In the genomic region with DNA sequence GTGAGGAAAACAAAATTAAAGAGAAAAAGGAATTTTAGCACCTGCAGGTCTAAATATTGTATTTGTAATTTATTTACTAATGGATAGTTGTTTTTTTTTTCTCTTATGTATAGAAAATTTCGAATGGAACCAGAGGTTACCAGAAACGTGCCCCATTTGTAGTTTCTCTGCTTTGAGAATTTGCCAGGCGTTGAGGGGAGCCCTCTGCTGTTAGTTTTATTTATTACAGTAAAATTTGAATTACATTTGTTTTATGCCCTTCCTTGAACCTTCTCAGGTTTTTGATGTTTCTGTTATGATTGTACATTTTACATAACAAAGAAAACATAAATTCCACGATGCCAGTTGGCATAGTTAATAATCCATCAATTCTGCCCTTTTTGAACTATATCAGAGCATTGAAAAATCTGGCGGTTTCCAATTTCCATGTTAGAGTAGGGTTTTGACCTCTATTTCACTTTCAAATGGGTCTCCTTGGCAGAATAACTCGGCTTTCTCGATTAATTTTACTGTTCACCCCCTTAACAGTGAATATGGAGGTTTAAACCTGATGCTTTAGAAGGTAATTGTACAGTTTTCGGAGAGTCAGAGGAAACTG, we compare ENCODE assay signal across 1 cellular context.
TF ChIP-seq lines count a peak whose summit lies in the region.

No MANE protein-coding gene starts in this region.

TF ChIP-seq in GM23338, 12 proteins besides CTCF, POLR2A, EP300 and RAD21 (continued from another document):
- TF ChIP-seq, protein P1, sequence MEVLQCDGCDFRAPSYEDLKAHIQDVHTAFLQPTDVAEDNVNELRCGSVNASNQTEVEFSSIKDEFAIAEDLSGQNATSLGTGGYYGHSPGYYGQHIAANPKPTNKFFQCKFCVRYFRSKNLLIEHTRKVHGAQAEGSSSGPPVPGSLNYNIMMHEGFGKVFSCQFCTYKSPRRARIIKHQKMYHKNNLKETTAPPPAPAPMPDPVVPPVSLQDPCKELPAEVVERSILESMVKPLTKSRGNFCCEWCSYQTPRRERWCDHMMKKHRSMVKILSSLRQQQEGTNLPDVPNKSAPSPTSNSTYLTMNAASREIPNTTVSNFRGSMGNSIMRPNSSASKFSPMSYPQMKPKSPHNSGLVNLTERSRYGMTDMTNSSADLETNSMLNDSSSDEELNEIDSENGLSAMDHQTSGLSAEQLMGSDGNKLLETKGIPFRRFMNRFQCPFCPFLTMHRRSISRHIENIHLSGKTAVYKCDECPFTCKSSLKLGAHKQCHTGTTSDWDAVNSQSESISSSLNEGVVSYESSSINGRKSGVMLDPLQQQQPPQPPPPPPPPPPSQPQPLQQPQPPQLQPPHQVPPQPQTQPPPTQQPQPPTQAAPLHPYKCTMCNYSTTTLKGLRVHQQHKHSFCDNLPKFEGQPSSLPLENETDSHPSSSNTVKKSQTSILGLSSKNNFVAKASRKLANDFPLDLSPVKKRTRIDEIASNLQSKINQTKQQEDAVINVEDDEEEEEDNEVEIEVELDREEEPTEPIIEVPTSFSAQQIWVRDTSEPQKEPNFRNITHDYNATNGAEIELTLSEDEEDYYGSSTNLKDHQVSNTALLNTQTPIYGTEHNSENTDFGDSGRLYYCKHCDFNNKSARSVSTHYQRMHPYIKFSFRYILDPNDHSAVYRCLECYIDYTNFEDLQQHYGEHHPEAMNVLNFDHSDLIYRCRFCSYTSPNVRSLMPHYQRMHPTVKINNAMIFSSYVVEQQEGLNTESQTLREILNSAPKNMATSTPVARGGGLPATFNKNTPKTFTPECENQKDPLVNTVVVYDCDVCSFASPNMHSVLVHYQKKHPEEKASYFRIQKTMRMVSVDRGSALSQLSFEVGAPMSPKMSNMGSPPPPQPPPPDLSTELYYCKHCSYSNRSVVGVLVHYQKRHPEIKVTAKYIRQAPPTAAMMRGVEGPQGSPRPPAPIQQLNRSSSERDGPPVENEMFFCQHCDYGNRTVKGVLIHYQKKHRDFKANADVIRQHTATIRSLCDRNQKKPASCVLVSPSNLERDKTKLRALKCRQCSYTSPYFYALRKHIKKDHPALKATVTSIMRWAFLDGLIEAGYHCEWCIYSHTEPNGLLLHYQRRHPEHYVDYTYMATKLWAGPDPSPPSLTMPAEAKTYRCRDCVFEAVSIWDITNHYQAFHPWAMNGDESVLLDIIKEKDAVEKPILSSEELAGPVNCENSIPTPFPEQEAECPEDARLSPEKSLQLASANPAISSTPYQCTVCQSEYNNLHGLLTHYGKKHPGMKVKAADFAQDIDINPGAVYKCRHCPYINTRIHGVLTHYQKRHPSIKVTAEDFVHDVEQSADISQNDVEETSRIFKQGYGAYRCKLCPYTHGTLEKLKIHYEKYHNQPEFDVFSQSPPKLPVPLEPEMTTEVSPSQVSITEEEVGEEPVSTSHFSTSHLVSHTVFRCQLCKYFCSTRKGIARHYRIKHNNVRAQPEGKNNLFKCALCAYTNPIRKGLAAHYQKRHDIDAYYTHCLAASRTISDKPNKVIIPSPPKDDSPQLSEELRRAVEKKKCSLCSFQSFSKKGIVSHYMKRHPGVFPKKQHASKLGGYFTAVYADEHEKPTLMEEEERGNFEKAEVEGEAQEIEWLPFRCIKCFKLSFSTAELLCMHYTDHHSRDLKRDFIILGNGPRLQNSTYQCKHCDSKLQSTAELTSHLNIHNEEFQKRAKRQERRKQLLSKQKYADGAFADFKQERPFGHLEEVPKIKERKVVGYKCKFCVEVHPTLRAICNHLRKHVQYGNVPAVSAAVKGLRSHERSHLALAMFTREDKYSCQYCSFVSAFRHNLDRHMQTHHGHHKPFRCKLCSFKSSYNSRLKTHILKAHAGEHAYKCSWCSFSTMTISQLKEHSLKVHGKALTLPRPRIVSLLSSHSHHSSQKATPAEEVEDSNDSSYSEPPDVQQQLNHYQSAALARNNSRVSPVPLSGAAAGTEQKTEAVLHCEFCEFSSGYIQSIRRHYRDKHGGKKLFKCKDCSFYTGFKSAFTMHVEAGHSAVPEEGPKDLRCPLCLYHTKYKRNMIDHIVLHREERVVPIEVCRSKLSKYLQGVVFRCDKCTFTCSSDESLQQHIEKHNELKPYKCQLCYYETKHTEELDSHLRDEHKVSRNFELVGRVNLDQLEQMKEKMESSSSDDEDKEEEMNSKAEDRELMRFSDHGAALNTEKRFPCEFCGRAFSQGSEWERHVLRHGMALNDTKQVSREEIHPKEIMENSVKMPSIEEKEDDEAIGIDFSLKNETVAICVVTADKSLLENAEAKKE (CRISPR knock-in tag; IDR thresholded peaks at IDR 0.05): no peak
- no peak for TF ChIP-seq POLR2AphosphoS5 (IDR thresholded peaks at IDR 0.05; ENCODE audit: low read depth)
- TF ChIP-seq JUNB (IDR thresholded peaks at IDR 0.05; ENCODE audit: unreplicated experiment): no peak
- TF ChIP-seq, protein P2, sequence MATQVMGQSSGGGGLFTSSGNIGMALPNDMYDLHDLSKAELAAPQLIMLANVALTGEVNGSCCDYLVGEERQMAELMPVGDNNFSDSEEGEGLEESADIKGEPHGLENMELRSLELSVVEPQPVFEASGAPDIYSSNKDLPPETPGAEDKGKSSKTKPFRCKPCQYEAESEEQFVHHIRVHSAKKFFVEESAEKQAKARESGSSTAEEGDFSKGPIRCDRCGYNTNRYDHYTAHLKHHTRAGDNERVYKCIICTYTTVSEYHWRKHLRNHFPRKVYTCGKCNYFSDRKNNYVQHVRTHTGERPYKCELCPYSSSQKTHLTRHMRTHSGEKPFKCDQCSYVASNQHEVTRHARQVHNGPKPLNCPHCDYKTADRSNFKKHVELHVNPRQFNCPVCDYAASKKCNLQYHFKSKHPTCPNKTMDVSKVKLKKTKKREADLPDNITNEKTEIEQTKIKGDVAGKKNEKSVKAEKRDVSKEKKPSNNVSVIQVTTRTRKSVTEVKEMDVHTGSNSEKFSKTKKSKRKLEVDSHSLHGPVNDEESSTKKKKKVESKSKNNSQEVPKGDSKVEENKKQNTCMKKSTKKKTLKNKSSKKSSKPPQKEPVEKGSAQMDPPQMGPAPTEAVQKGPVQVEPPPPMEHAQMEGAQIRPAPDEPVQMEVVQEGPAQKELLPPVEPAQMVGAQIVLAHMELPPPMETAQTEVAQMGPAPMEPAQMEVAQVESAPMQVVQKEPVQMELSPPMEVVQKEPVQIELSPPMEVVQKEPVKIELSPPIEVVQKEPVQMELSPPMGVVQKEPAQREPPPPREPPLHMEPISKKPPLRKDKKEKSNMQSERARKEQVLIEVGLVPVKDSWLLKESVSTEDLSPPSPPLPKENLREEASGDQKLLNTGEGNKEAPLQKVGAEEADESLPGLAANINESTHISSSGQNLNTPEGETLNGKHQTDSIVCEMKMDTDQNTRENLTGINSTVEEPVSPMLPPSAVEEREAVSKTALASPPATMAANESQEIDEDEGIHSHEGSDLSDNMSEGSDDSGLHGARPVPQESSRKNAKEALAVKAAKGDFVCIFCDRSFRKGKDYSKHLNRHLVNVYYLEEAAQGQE (IDR thresholded peaks at IDR 0.05; ENCODE audit: unreplicated experiment): no peak
TF ChIP-seq in GM23338: peak in this region for 0.
